In genomic region chr3:53150247-53151085, GRCh38 we compare ENCODE assay signal across 1 cellular context.
TF ChIP-seq lines count a peak whose summit lies in the region.

No MANE protein-coding gene starts in this region.

TF ChIP-seq in IMR-90, 13 proteins besides CTCF, POLR2A, EP300 and RAD21 (continued from another document):
- TF ChIP-seq SMC3 (IDR thresholded peaks at IDR 0.05; ENCODE audit: low read depth, low read length): no peak
- TF ChIP-seq BHLHE40 (IDR thresholded peaks at IDR 0.05; ENCODE audit: low read depth, low read length): no peak
